Comparison of ENCODE assay signal across 9 cellular contexts in the genomic region with DNA sequence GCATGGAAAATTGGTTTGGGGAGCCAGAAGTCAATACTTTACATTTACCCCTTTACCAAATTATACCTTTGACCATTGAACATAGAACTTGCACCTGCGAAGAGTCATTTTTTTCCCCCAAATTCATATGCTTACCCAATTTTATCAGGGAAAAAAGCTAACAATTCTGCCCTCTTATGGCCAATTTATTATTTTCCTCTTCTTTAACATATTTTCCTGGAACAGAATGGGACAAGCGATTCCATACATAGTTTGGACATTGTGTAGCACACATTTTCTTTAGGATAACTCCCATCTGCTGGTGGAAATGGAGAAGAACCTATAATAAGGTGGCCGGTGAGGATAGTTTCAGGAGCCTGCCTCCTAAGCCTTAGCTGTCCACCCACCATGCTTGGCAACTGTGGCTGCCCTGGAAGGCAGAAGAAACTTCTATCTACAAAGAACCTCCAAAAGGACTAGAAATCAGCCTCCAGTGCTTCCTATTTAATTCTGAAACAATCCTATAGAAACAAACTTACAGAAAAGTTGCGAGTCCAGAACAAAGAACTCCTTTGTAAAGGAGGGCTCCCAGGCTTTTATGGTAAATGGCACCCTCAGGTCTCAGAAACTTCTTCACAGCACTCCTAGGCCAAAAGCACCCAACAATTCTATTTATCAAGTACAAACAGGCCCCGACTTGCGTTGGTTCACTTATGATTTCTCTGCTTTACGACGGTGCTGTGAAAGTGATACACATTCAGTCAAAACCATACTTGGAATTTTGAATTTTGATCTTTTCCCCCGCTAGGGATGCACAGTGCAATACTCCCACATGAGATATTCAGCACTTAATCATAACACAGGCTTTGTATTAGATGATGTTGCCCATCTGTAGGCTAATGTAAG.
DNase-seq lines count a peak whose midpoint lies in the region; ATAC-seq and TF ChIP-seq lines count a peak whose summit lies in the region.
"Had no signal": no experiment of that assay in that cellular context is flagged by ENCODE, and none has a peak within 500 bp of the region (broad histone marks: within the 10 kb centered on the region; RNA-seq: fewer than 3 reads in every experiment).

No MANE protein-coding gene starts in this region.

- H3K4me1 ChIP-seq in RWPE2 (ENCODE audit: insufficient read depth, poor library complexity, severe bottlenecking) (peaks cover 20% of the 10 kb centered on the region), foreskin keratinocyte (peaks cover 4% of the 10 kb centered on the region), upper lobe of left lung (peaks cover 3 to 10% (median 7%) of the 10 kb centered on the region in 4 donors)

- no peak for TF ChIP-seq EP300 in upper lobe of left lung (IDR thresholded peaks at IDR 0.05)

- DNase-seq in A172 (ENCODE audit: low spot score), result peak; percentile 32
- peak; percentile 29 for DNase-seq in GM03348 (ENCODE audit: low spot score)
- DNase-seq in RWPE2 (ENCODE audit: low spot score), result no peak
- DNase-seq in foreskin keratinocyte, result peak in 1 of 2 donors; percentile 26
- DNase-seq in upper lobe of left lung, result no peak
- no peak for DNase-seq in activated CD4-positive, alpha-beta T cell treated with anti-CD3 and anti-CD28 coated beads for 1 hour
- DNase-seq: GF-D8 had no signal

- TF ChIP-seq CTCF in RWPE2 (IDR thresholded peaks at IDR 0.05; ENCODE audit: poor library complexity, severe bottlenecking) (peak; percentile 75), foreskin keratinocyte (conservative IDR thresholded peaks at IDR 0.05) (peak; percentile 59), upper lobe of left lung (IDR thresholded peaks at IDR 0.05) (no peak)

- ATAC-seq in RWPE2 (ENCODE audit: low read depth) (peak; percentile 64), foreskin keratinocyte (no peak), upper lobe of left lung (ENCODE audit: low FRiP score in 2 of 2) (no peak), GM21576 (IDR thresholded peaks at IDR 0.05; ENCODE audit: unreplicated experiment) (no peak), HG02678 (IDR thresholded peaks at IDR 0.05; ENCODE audit: unreplicated experiment) (no peak)

- 71 to 75% methylated on average over 9 of the region's 9 CpGs for WGBS in upper lobe of left lung, 2 donors

- no peaks in the 10 kb centered on the region for H3K36me3 ChIP-seq in RWPE2 (ENCODE audit: low read depth)
- H3K36me3 ChIP-seq in upper lobe of left lung, result no peaks in the 10 kb centered on the region

- H3K27me3 ChIP-seq in RWPE2 (ENCODE audit: insufficient read depth, poor library complexity, severe bottlenecking) (no peaks in the 10 kb centered on the region), foreskin keratinocyte (no peaks in the 10 kb centered on the region), upper lobe of left lung (no peaks in the 10 kb centered on the region)

- TF ChIP-seq POLR2A in upper lobe of left lung (IDR thresholded peaks at IDR 0.05), result no peak

- H3K4me3 ChIP-seq in RWPE2 (ENCODE audit: severe bottlenecking) (no peak overlapping the region), upper lobe of left lung (no peak overlapping the region)

- H3K9me3 ChIP-seq in RWPE2 (ENCODE audit: severe bottlenecking), result no peaks in the 10 kb centered on the region
- H3K9me3 ChIP-seq in upper lobe of left lung, result no peaks in the 10 kb centered on the region

- no peak overlapping the region for H3K27ac ChIP-seq in RWPE2 (ENCODE audit: poor library complexity, severe bottlenecking)
- H3K27ac ChIP-seq in foreskin keratinocyte, result no peak overlapping the region
- H3K27ac ChIP-seq in upper lobe of left lung, result no peak overlapping the region

Comparison
In these comparisons a context has a peak if more than half of its experiments do, and no peak if none do; other contexts are left out.
1. DNase-seq: peak in A172 (single experiment) and GM03348 (single experiment); none in RWPE2 (single experiment), upper lobe of left lung (0 of 2) and activated CD4-positive, alpha-beta T cell treated with anti-CD3 and anti-CD28 coated beads for 1 hour (single experiment).
2. CTCF ChIP-seq: peak in RWPE2 (single experiment) and foreskin keratinocyte (single experiment); none in upper lobe of left lung (0 of 6).